1 cellular context compared by ENCODE assay signal in the genomic region with DNA sequence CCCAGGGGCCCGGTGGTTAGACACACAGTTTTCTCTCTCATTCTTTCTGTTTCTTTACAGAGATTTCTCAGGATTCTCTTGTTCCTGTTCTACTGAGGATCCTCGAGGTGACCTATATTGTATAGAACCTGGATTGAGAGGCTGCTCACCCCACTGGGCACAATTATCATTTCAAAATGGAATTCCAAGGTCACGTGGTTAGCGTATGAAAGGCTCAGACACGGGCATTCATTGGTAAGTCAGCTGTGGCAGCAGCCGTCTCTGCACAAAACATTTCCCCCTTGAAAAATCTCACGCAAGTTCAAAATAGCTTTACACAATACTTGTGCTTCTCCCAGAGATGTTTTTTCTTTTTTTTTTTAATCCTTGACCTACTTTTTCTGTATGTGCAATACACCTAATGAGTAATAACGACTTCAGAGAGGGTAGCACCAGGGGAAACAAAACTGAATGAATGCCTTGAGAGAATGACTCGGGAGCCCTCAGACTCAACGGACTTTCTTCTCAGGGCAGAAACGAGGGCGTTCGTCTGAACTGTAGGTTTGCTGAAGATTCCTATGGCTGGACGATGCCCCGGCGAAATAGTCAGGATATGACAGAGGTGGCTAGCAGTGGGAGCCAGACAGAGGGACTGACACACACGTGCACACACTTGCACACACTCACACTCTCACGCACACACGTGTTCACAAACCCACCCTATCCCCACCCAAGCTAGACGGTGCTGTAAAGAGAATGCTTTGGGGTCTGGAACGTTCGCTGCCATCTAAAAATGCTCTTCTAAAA.
TF ChIP-seq lines count a peak whose summit lies in the region.

No MANE protein-coding gene starts in this region.

TF ChIP-seq in GM23338, 12 proteins besides CTCF, POLR2A, EP300 and RAD21 (continued from another document):
- no peak for TF ChIP-seq STAT1 (IDR thresholded peaks at IDR 0.05; ENCODE audit: unreplicated experiment)
